8 cellular contexts compared by ENCODE assay signal in the genomic region with DNA sequence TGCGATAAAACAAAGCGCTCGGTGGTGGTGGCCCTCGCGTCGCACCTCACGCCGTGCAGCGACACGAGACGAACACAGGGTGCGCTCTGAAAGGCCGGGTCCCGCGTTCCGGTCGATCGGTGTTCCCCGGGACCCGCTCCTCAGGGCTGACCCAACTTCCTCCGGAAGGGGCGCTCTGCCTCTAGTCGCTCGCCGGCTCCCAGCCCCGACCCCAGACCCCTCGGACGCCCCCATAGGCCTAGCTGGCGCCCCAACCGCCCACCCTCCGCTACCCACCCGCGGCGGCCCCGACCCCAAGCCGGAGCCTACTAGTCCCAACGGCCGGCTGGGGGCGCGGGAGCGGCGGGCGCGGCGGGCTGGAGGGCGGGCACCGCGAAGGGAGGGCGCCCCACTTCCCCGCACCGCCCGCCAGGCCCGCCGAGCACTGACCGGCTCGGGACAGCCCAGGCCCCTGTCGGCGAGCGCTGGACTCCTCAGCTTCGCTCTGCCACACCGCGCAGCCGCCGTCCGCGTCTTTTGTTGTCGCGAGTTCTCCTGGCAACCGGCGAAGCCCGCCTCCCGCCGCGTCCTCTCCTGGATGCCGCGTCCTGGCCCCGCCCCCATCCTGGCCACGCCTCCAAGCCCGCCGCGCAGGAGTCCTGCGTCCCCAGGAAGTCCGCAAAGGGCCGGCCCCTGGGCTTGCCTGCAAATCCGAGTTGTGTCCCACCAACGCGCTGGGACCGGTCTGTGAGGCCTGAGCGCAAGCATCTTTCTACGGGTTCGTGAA. TPM values are rescaled to one million over a fixed set of nuclear protein-coding genes. Genes with fewer than 3 reads are reported as not detected.
DNase-seq lines count a peak whose midpoint lies in the region; ATAC-seq, FAIRE-seq and TF ChIP-seq lines count a peak whose summit lies in the region.

A gene with protein sequence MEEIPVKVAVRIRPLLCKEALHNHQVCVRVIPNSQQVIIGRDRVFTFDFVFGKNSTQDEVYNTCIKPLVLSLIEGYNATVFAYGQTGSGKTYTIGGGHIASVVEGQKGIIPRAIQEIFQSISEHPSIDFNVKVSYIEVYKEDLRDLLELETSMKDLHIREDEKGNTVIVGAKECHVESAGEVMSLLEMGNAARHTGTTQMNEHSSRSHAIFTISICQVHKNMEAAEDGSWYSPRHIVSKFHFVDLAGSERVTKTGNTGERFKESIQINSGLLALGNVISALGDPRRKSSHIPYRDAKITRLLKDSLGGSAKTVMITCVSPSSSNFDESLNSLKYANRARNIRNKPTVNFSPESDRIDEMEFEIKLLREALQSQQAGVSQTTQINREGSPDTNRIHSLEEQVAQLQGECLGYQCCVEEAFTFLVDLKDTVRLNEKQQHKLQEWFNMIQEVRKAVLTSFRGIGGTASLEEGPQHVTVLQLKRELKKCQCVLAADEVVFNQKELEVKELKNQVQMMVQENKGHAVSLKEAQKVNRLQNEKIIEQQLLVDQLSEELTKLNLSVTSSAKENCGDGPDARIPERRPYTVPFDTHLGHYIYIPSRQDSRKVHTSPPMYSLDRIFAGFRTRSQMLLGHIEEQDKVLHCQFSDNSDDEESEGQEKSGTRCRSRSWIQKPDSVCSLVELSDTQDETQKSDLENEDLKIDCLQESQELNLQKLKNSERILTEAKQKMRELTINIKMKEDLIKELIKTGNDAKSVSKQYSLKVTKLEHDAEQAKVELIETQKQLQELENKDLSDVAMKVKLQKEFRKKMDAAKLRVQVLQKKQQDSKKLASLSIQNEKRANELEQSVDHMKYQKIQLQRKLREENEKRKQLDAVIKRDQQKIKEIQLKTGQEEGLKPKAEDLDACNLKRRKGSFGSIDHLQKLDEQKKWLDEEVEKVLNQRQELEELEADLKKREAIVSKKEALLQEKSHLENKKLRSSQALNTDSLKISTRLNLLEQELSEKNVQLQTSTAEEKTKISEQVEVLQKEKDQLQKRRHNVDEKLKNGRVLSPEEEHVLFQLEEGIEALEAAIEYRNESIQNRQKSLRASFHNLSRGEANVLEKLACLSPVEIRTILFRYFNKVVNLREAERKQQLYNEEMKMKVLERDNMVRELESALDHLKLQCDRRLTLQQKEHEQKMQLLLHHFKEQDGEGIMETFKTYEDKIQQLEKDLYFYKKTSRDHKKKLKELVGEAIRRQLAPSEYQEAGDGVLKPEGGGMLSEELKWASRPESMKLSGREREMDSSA (N-terminal part only) (minus strand): TSS at position 491 of the 766 bp plus-strand sequence. CDS start 5,841 bp downstream, outside the sequence.

- peak within 1 kb of the TSS; percentile 84 for H3K4me3 ChIP-seq in CD4-positive, CD25-positive, alpha-beta regulatory T cell (ENCODE audit: low read depth, low read length)
- H3K4me3 ChIP-seq in HepG2 (replicated peaks in 1 of 3; ENCODE audit: insufficient read depth in 1 of 3, low read depth in 2 of 3, low read length in 3 of 3): peak within 1 kb of the TSS; percentile 63 to 70 (median 68)

- intact Hi-C loops in dendritic cell treated with granulocyte-macrophage colony-stimulating factor and Interleukin-4, amounts not matched to agents 40 ng/mL and 50 ng/mL, for 4 days (cut with micrococcal nuclease): loop anchor here (1.0 to 2.0 kb wide), 3 partner anchors 59 to 298 kb away; a partner anchor contains a TSS
- intact Hi-C loops in HepG2 (cut with micrococcal nuclease; ENCODE audit: unreplicated experiment): loop anchor here (2.0 to 5.0 kb wide), 2 partner anchors 66 to 341 kb away; no protein-coding TSS in a partner anchor

- peak; percentile 86 to 88 for ATAC-seq in CD4-positive, CD25-positive, alpha-beta regulatory T cell (ENCODE audit: low read depth in 2 of 2)
- peak; percentile 95 for ATAC-seq in GM19395 (IDR thresholded peaks at IDR 0.05; ENCODE audit: unreplicated experiment)
- peak; percentile 89 for ATAC-seq in HG03558 (IDR thresholded peaks at IDR 0.05; ENCODE audit: extremely low read depth, unreplicated experiment)
- ATAC-seq in HepG2: peak; percentile 96

- H3K4me3 Mint-ChIP-seq in CD4-positive, CD25-positive, alpha-beta regulatory T cell: peak within 1 kb of the TSS; percentile 93 to 98 (median 96)
- peak within 1 kb of the TSS; percentile 79 for H3K4me3 Mint-ChIP-seq in dendritic cell treated with granulocyte-macrophage colony-stimulating factor and Interleukin-4, amounts not matched to agents 40 ng/mL and 50 ng/mL, for 4 days

- peak; percentile 53 for FAIRE-seq in HepG2 (lab: Jason Lieb, UNC)

- H3K79me2 ChIP-seq in HepG2 (ENCODE audit: insufficient read depth, low read length): no peaks in the 10 kb centered on the region

- H3K27ac Mint-ChIP-seq in CD4-positive, CD25-positive, alpha-beta regulatory T cell: peak within 1 kb of the TSS; percentile 93 to 98 (median 96)
- peak within 1 kb of the TSS; percentile 90 for H3K27ac Mint-ChIP-seq in dendritic cell treated with granulocyte-macrophage colony-stimulating factor and Interleukin-4, amounts not matched to agents 40 ng/mL and 50 ng/mL, for 4 days

- H3K27ac ChIP-seq in CD4-positive, CD25-positive, alpha-beta regulatory T cell (ENCODE audit: insufficient read depth, low read length, poor library complexity, severe bottlenecking): peak within 1 kb of the TSS; percentile 94
- peak within 1 kb of the TSS; percentile 95 for H3K27ac ChIP-seq in HepG2 (ENCODE audit: extremely low read length, insufficient read depth, low read length)

- peaks cover 8 to 23% (median 14%) of the 10 kb centered on the region in 4 donors for H3K4me1 Mint-ChIP-seq in CD4-positive, CD25-positive, alpha-beta regulatory T cell
- H3K4me1 Mint-ChIP-seq in dendritic cell treated with granulocyte-macrophage colony-stimulating factor and Interleukin-4, amounts not matched to agents 40 ng/mL and 50 ng/mL, for 4 days (ENCODE audit: low read depth): peaks cover 25% of the 10 kb centered on the region

- H3K9me3 ChIP-seq in CD4-positive, CD25-positive, alpha-beta regulatory T cell (ENCODE audit: control insufficient read depth in 2 of 2, low read length in 2 of 2): no peaks in the 10 kb centered on the region
- H3K9me3 ChIP-seq in HepG2 (ENCODE audit: low read length): no peaks in the 10 kb centered on the region

- TF ChIP-seq RAD21 in HepG2 (CRISPR knock-in tag; IDR thresholded peaks at IDR 0.05): no peak; the same call in none of the 2 replicates

- H3K4me2 ChIP-seq in HepG2 (ENCODE audit: low read depth, low read length): peak within 1 kb of the TSS; percentile 97

- no peaks in the 10 kb centered on the region for H3K27me3 ChIP-seq in CD4-positive, CD25-positive, alpha-beta regulatory T cell (ENCODE audit: control insufficient read depth, insufficient read depth, low read length)
- no peaks in the 10 kb centered on the region for H3K27me3 ChIP-seq in HepG2 (ENCODE audit: control insufficient read depth in 1 of 2, insufficient read depth in 2 of 2, low read length in 2 of 2)

- H3K4me1 ChIP-seq in CD4-positive, CD25-positive, alpha-beta regulatory T cell (ENCODE audit: control insufficient read depth, insufficient read depth, low read length, poor library complexity, severe bottlenecking): peaks cover 11% of the 10 kb centered on the region
- peaks cover 16% of the 10 kb centered on the region for H3K4me1 ChIP-seq in HepG2 (ENCODE audit: insufficient read depth, low read length)

- H3K36me3 Mint-ChIP-seq in CD4-positive, CD25-positive, alpha-beta regulatory T cell: no peaks in the 10 kb centered on the region
- H3K36me3 Mint-ChIP-seq in dendritic cell treated with granulocyte-macrophage colony-stimulating factor and Interleukin-4, amounts not matched to agents 40 ng/mL and 50 ng/mL, for 4 days (ENCODE audit: low read depth): no peaks in the 10 kb centered on the region

- TSS peak; percentile 99 for BruUV-seq in HepG2 (replicated peaks; lab: Mats Ljungman, UMichigan)

- peak within 1 kb of the TSS; percentile 84 for H3K9ac ChIP-seq in HepG2 (ENCODE audit: insufficient read depth, low read depth, low read length)

- H3K27me3 Mint-ChIP-seq in CD4-positive, CD25-positive, alpha-beta regulatory T cell: no peaks in the 10 kb centered on the region
- H3K27me3 Mint-ChIP-seq in dendritic cell treated with granulocyte-macrophage colony-stimulating factor and Interleukin-4, amounts not matched to agents 40 ng/mL and 50 ng/mL, for 4 days: no peaks in the 10 kb centered on the region

- peak; percentile 90 to 98 for TF ChIP-seq POLR2A in HepG2 (IDR thresholded peaks at IDR 0.05; ENCODE audit: insufficient read depth in 1 of 2, low read depth in 2 of 2, low read length in 2 of 2)

- H4K20me1 ChIP-seq in HepG2 (ENCODE audit: insufficient read depth, low read length): no peaks in the 10 kb centered on the region

- TF ChIP-seq EP300 in HepG2 (IDR thresholded peaks at IDR 0.05; ENCODE audit: low read depth in 2 of 2, low read length in 2 of 2) (no peak), HepG2 (CRISPR knock-in tag; IDR thresholded peaks at IDR 0.05; ENCODE audit: borderline replicate concordance) (no peak)

- H2AFZ ChIP-seq in HepG2 (ENCODE audit: low read length): peak within 1 kb of the TSS; percentile 84

- TF ChIP-seq CTCF in HepG2 (CRISPR knock-in tag; IDR thresholded peaks at IDR 0.05): peak; percentile 53

- 1% methylated on average over 23 of the region's 91 CpGs for WGBS in HepG2 (ENCODE audit: low lambda C conversion rate)

- no peaks in the 10 kb centered on the region for H3K36me3 ChIP-seq in CD4-positive, CD25-positive, alpha-beta regulatory T cell (ENCODE audit: control insufficient read depth, insufficient read depth, low read length)
- H3K36me3 ChIP-seq in HepG2 (replicated peaks in 1 of 2; ENCODE audit: control insufficient read depth in 1 of 2, insufficient read depth in 2 of 2, low read length in 2 of 2): no peaks in the 10 kb centered on the region

- peaks cover 0 to 1% (median 0%) of the 10 kb centered on the region in 7 donors for H3K9me3 Mint-ChIP-seq in CD4-positive, CD25-positive, alpha-beta regulatory T cell
- no peaks in the 10 kb centered on the region for H3K9me3 Mint-ChIP-seq in dendritic cell treated with granulocyte-macrophage colony-stimulating factor and Interleukin-4, amounts not matched to agents 40 ng/mL and 50 ng/mL, for 4 days

- CTCF ChIA-PET in HepG2 (lab: Yijun Ruan, JAX; ENCODE audit: low intra/inter-chr PET ratio, low total read pairs): interaction anchor here (1.0 kb wide), 2 partner anchors 340 to 394 kb away, joined by 3 to 8 read pairs; no protein-coding TSS in a partner anchor

- in situ Hi-C loops in HepG2 (cut with HindIII; ENCODE audit: extremely low pct_ligation_motif_present, low pct_unique_long_range_greater_than_20kb): no loop called here

- peak; percentile 91 to 96 (median 92) for DNase-seq in CD4-positive, CD25-positive, alpha-beta regulatory T cell
- peak; percentile 98 for DNase-seq in NCI-H748 (lab: John Stamatoyannopoulos, UW; ENCODE audit: unreplicated experiment)
- DNase-seq in activated CD4-positive, alpha-beta T cell treated with anti-CD3 and anti-CD28 coated beads, Interleukin-2, amount 50 U/mL, for 24 hours (ENCODE audit: low read depth in 1 of 2, low spot score in 1 of 2): peak; percentile 92 to 93
- DNase-seq in HepG2 (ENCODE audit: low spot score): peak; percentile 92
- peak; percentile 97 to 98 for DNase-seq in stimulated activated CD4-positive, alpha-beta T cell treated with anti-CD3 and anti-CD28 coated beads, Interleukin-2, amount 100 ng/mL, for 48 hours

- POLR2A ChIA-PET in HepG2 (lab: Yijun Ruan, JAX): interaction anchor here (0.8 to 2.4 kb wide), 10 partner anchors 9 to 213 kb away, joined by 3 to 19 read pairs (median 4); a partner anchor contains a TSS

RNA-seq across cellular contexts. Expression of the gene that starts here (rescaled TPM):
- total RNA-seq in CD4-positive, CD25-positive, alpha-beta regulatory T cell: 2.9 TPM
- polyA plus RNA-seq in CD4-positive, CD25-positive, alpha-beta regulatory T cell: 1 to 10 TPM in 1 of 4 donors, under 1 TPM in 2, not detected in 1; 0.46 to 1.3 (median 0.59) TPM
- 4.1 and 4.4 TPM in 2 replicates for total RNA-seq in HepG2 (2016; rRNA removed; fragmentation: Illumina TruSeq; extraction: Trizol)
- 4.0 and 4.8 TPM in 2 replicates for total RNA-seq in HepG2 (2016; cell fraction: cytosol; rRNA removed; fragmentation: Illumina TruSeq; extraction: Trizol; ENCODE audit: low read depth)
- 3.6 and 4.2 TPM in 2 replicates for total RNA-seq in HepG2 (2016; cell fraction: insoluble cytoplasmic fraction; rRNA removed; fragmentation: Illumina TruSeq; extraction: Trizol)
- total RNA-seq in HepG2 (2016; cell fraction: membrane; rRNA removed; fragmentation: Illumina TruSeq; extraction: Trizol): 2.8 and 3.7 TPM in 2 replicates
- total RNA-seq in HepG2 (2016; cell fraction: nucleus; rRNA removed; fragmentation: Illumina TruSeq; extraction: Trizol): 7.8 and 8.8 TPM in 2 replicates
- 0.82 and 0.95 TPM in 2 replicates for polyA plus RNA-seq in HepG2 (2011; rRNA removed)
- polyA plus RNA-seq in HepG2 (2011; cell fraction: cytosol; rRNA removed): 0.21 and 0.27 TPM in 2 replicates
- polyA plus RNA-seq in HepG2 (2011; cell fraction: nucleus; rRNA removed): 1.5 and 1.6 TPM in 2 replicates
- 2.0 and 2.3 TPM in 2 replicates for polyA plus RNA-seq in HepG2 (2012)
- polyA plus RNA-seq in HepG2 (2016; cell fraction: cytosol; fragmentation: Illumina TruSeq; extraction: Trizol; ENCODE audit: low read depth): 0.24 and 0.35 TPM in 2 replicates
- polyA plus RNA-seq in HepG2 (2016; cell fraction: insoluble cytoplasmic fraction; fragmentation: Illumina TruSeq; extraction: Trizol; ENCODE audit: low read depth): 1.5 and 1.6 TPM in 2 replicates
- 0.36 and 0.80 TPM in 2 replicates for polyA plus RNA-seq in HepG2 (2016; cell fraction: membrane; fragmentation: Illumina TruSeq; extraction: Trizol; ENCODE audit: low read depth)
- 5.2 and 6.8 TPM in 2 replicates for polyA plus RNA-seq in HepG2 (2016; cell fraction: nucleus; fragmentation: Illumina TruSeq; extraction: Trizol; ENCODE audit: insufficient read depth, low read depth)
- 0.38 and 0.87 TPM in 2 replicates for polyA minus RNA-seq in HepG2 (2011; rRNA and poly(A)+ RNA removed; ENCODE audit: low replicate concordance)
- 1.6 and 2.3 TPM in 2 replicates for polyA minus RNA-seq in HepG2 (2011; cell fraction: cytosol; rRNA and poly(A)+ RNA removed)
- polyA minus RNA-seq in HepG2 (2011; cell fraction: nucleus; rRNA and poly(A)+ RNA removed): 10.7 and 12.3 TPM in 2 replicates

Comparison
In these comparisons a context has a peak if more than half of its experiments do, and no peak if none do; other contexts are left out.
1. Peak in every context shown above with its lines: DNase-seq, ATAC-seq, H3K4me3 ChIP-seq and H3K27ac ChIP-seq.